In the genomic region with DNA sequence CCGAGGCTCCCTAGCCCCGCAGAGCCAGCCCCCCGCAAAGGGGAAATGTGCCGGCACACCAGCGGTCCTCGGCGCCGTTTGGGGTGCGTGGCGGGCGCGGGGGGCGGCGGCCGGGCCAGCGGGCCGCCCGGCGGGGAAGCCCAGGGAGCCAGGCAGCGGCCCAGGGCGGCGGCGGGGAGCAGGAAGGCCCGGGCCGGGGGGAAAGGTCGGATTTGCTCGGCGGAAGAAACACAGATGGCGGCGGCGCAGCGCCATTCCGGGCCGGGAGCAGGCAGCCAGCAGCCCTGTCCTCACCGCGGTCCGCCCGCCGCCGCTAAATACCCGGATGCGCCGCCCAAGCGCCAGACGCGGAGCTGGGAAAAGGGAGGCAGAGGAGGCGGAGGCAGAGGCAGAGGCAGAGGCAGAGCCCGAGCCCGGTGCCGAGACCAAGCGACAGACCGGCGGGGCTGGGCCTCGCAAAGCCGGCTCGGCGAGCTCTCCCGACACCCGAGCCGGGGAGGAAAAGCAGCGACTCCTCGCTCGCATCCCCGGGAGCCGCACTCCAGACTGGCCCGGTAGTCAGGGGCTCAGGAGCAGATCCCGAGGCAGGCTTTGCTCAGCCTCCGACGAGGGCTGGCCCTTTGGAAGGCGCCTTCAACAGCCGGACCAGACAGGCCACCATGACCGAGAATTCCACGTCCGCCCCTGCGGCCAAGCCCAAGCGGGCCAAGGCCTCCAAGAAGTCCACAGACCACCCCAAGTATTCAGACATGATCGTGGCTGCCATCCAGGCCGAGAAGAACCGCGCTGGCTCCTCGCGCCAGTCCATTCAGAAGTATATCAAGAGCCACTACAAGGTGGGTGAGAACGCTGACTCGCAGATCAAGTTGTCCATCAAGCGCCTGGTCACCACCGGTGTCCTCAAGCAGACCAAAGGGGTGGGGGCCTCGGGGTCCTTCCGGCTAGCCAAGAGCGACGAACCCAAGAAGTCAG, we compare ENCODE assay signal across 8 cellular contexts. TPM values are rescaled to one million over a fixed set of nuclear protein-coding genes. Genes with fewer than 3 reads are reported as not detected.
A peak's percentile ranks its signal among the peaks of the same experiment; 100 is the strongest.
DNase-seq lines count a peak whose midpoint lies in the region; ATAC-seq and TF ChIP-seq lines count a peak whose summit lies in the region.

No MANE protein-coding gene starts in this region.

- H3K4me1 ChIP-seq in HCT116 (ENCODE audit: control insufficient read depth in 1 of 2, insufficient read depth in 2 of 2, low read length in 2 of 2), result peaks cover 18 to 69% of the 10 kb centered on the region in 2 experiments; a peak in 3 of 4 replicates
- peaks cover 0 to 53% (median 12%) of the 10 kb centered on the region in 4 donors for H3K4me1 ChIP-seq in Peyer's patch
- peaks cover 5 to 25% of the 10 kb centered on the region in 2 donors for H3K4me1 ChIP-seq in muscle layer of duodenum (ENCODE audit: control insufficient read depth in 1 of 2, insufficient read depth in 2 of 2, low read length in 2 of 2)

- H3K79me2 ChIP-seq in HCT116 (ENCODE audit: insufficient read depth, low read length), result peaks cover 45% of the 10 kb centered on the region

- H3K9me3 Mint-ChIP-seq in activated T-helper 17 cell treated with anti-CD3 and anti-CD28 coated beads, Interleukin-2, amount 50 U/mL, for 72 hours, result no peaks in the 10 kb centered on the region

- TF ChIP-seq CTCF in AG04449 (IDR thresholded peaks at IDR 0.05; ENCODE audit: insufficient read depth, low read length, missing control alignments), result no peak
- no peak for TF ChIP-seq CTCF in HCT116 (IDR thresholded peaks at IDR 0.05 in 2 of 3, conservative IDR thresholded peaks at IDR 0.05 in 1 of 3; ENCODE audit: borderline replicate concordance in 1 of 3, insufficient read depth in 1 of 3, low read depth in 2 of 3, low read length in 2 of 3)
- no peak for TF ChIP-seq CTCF in Peyer's patch (IDR thresholded peaks at IDR 0.05)

- no peak for DNase-seq in AG04449 (ENCODE audit: low read depth, low spot score)
- peak; percentile 67 for DNase-seq in HCT116 (ENCODE audit: low read depth, low spot score)
- peak; percentile 45 to 97 (median 91) for DNase-seq in Peyer's patch
- DNase-seq in fibroblast of gingiva (ENCODE audit: low read depth), result peak; percentile 85
- peak; percentile 15 to 29 for DNase-seq in stimulated activated CD8-positive, alpha-beta memory T cell treated with anti-CD3 and anti-CD28 coated beads, Interleukin-7, amount 100 ng/mL, for 4 hours (ENCODE audit: low read depth in 2 of 2)

- TF ChIP-seq RAD21 in HCT116 (IDR thresholded peaks at IDR 0.05; ENCODE audit: low read depth), result no peak

- intact Hi-C loops in HCT116 (cut with micrococcal nuclease), result loop anchor here (5.0 kb wide), 1 partner anchor 198 kb away; a partner anchor contains a TSS

- POLR2A ChIA-PET in AG04449 (lab: Yijun Ruan, JAX), result interaction anchor here (0.6 to 1.4 kb wide), 10 partner anchors 9 to 144 kb away, joined by 3 to 7 read pairs (median 4); a partner anchor contains a TSS
- POLR2A ChIA-PET in HCT116 (lab: Charles Lee), result interaction anchor here (1.0 to 4.3 kb wide), 15 partner anchors 10 to 197 kb away, joined by 3 to 38 read pairs (median 7); a partner anchor contains a TSS

- BruUV-seq in HCT116 (replicated peaks; lab: Mats Ljungman, UMichigan), result no TSS peak

- H2AFZ ChIP-seq in HCT116 (ENCODE audit: low read depth, low read length, poor library complexity, severe bottlenecking), result no peak overlapping the region

- H3K36me3 Mint-ChIP-seq in activated T-helper 17 cell treated with anti-CD3 and anti-CD28 coated beads, Interleukin-2, amount 50 U/mL, for 72 hours (ENCODE audit: low read depth), result no peaks in the 10 kb centered on the region

- H3K4me3 Mint-ChIP-seq in activated T-helper 17 cell treated with anti-CD3 and anti-CD28 coated beads, Interleukin-2, amount 50 U/mL, for 72 hours, result peak overlapping the region; percentile 78

- no peaks in the 10 kb centered on the region for H3K27me3 ChIP-seq in HCT116 (ENCODE audit: insufficient read depth, low read length)
- no peaks in the 10 kb centered on the region for H3K27me3 ChIP-seq in Peyer's patch
- H3K27me3 ChIP-seq in muscle layer of duodenum (ENCODE audit: low read depth, low read length), result no peaks in the 10 kb centered on the region

- H3K9me3 ChIP-seq in HCT116 (ENCODE audit: control insufficient read depth in 1 of 2, insufficient read depth in 1 of 2, low read depth in 1 of 2, low read length in 2 of 2) (no peaks in the 10 kb centered on the region), Peyer's patch (no peaks in the 10 kb centered on the region), muscle layer of duodenum (ENCODE audit: control insufficient read depth in 1 of 2, low read length in 2 of 2) (no peaks in the 10 kb centered on the region)

- H3K36me3 ChIP-seq in HCT116 (ENCODE audit: control insufficient read depth in 1 of 2, insufficient read depth in 2 of 2, low read length in 2 of 2) (no peaks in the 10 kb centered on the region), Peyer's patch (no peaks in the 10 kb centered on the region), muscle layer of duodenum (ENCODE audit: control insufficient read depth in 1 of 2, insufficient read depth in 2 of 2, low read length in 2 of 2) (no peaks in the 10 kb centered on the region)

- RAD21 ChIA-PET in HCT116 (lab: Charles Lee; ENCODE audit: low non-redundant PET in 1 of 2, low total read pairs in 2 of 2, uncharacterized antibody in 2 of 2, unreplicated experiment in 2 of 2), result no interaction called here

- H3K27ac ChIP-seq in HCT116 (ENCODE audit: low read depth, low read length), result peak overlapping the region; percentile 87
- peak overlapping the region; percentile 69 to 96 (median 80) for H3K27ac ChIP-seq in Peyer's patch
- H3K27ac ChIP-seq in muscle layer of duodenum (ENCODE audit: low read length), result peak overlapping the region; percentile 85

- H3K4me3 ChIP-seq in AG04449 (ENCODE audit: low read depth, low read length) (peak overlapping the region; percentile 76), HCT116 (replicated peaks in 1 of 2; ENCODE audit: low read depth in 1 of 2, low read length in 2 of 2) (peak overlapping the region; percentile 80 to 95), Peyer's patch (peak overlapping the region; percentile 47 to 91 (median 58)), muscle layer of duodenum (ENCODE audit: low read depth in 1 of 2, low read length in 2 of 2) (peak overlapping the region; percentile 77 to 89)

- ATAC-seq in HCT116 (peak; percentile 35), GM21390 (IDR thresholded peaks at IDR 0.05; ENCODE audit: unreplicated experiment) (no peak)
- ATAC-seq in activated T-helper 17 cell treated with anti-CD3 and anti-CD28 coated beads, Interleukin-2, amount 50 U/mL, for 72 hours (replicated peaks), result peak; percentile 60

- peak overlapping the region; percentile 42 for H3K27ac Mint-ChIP-seq in activated T-helper 17 cell treated with anti-CD3 and anti-CD28 coated beads, Interleukin-2, amount 50 U/mL, for 72 hours

- peaks cover 11% of the 10 kb centered on the region for H3K27me3 Mint-ChIP-seq in activated T-helper 17 cell treated with anti-CD3 and anti-CD28 coated beads, Interleukin-2, amount 50 U/mL, for 72 hours

- H3K9ac ChIP-seq in HCT116 (ENCODE audit: low read length), result peak overlapping the region; percentile 98

- H3K9me2 ChIP-seq in HCT116 (ENCODE audit: insufficient read depth), result no peaks in the 10 kb centered on the region

- peak overlapping the region; percentile 91 for H3K4me2 ChIP-seq in HCT116 (ENCODE audit: low read length)

- CTCF ChIA-PET in AG04449 (lab: Yijun Ruan, JAX), result interaction anchor here (1.5 to 2.3 kb wide), 2 partner anchors 13 to 162 kb away, joined by 5 to 21 read pairs; no protein-coding TSS in a partner anchor
- CTCF ChIA-PET in HCT116 (lab: Charles Lee), result interaction anchor here (1.5 kb wide), 1 partner anchor 22 kb away, joined by 6 read pairs; no protein-coding TSS in a partner anchor

- no peaks in the 10 kb centered on the region for H4K20me1 ChIP-seq in HCT116 (ENCODE audit: insufficient read depth)

- TF ChIP-seq POLR2A in HCT116 (IDR thresholded peaks at IDR 0.05; ENCODE audit: borderline replicate concordance, extremely low read depth, insufficient read depth, insufficient read length) (peak; percentile 94), Peyer's patch (IDR thresholded peaks at IDR 0.05) (peak; percentile 89 to 95)

- H3K4me1 Mint-ChIP-seq in activated T-helper 17 cell treated with anti-CD3 and anti-CD28 coated beads, Interleukin-2, amount 50 U/mL, for 72 hours, result peaks cover 13% of the 10 kb centered on the region

TF ChIP-seq in HCT116, 20 proteins besides CTCF, POLR2A, EP300 and RAD21 (continues in another document):
- TF ChIP-seq SIN3A (IDR thresholded peaks at IDR 0.05; ENCODE audit: low read depth), result peak; percentile 100
- TF ChIP-seq, protein P1, sequence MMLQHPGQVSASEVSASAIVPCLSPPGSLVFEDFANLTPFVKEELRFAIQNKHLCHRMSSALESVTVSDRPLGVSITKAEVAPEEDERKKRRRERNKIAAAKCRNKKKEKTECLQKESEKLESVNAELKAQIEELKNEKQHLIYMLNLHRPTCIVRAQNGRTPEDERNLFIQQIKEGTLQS (IDR thresholded peaks at IDR 0.05), result no peak
- peak; percentile 76; the same call in 1 of the 2 replicates for TF ChIP-seq CBX3 (IDR thresholded peaks at IDR 0.05; ENCODE audit: low read depth)
- TF ChIP-seq, protein P2, sequence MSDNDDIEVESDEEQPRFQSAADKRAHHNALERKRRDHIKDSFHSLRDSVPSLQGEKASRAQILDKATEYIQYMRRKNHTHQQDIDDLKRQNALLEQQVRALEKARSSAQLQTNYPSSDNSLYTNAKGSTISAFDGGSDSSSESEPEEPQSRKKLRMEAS (IDR thresholded peaks at IDR 0.05), result peak; percentile 72
- TF ChIP-seq JUND (IDR thresholded peaks at IDR 0.05), result peak; percentile 61

RNA-seq across cellular contexts. Expression of a gene that starts 2.6 kb away (rescaled TPM):
- total RNA-seq in HCT116 (2021; ENCODE audit: unreplicated experiment) (88.7 TPM), Peyer's patch (1 to 10 TPM; 3.8 to 9.3 (median 8.9) TPM)
- 92.9 and 111 TPM in 2 replicates for polyA plus RNA-seq in HCT116 (2012)
- 1 to 10 TPM; 4.2 to 5.1 TPM for total RNA-seq in activated T-helper 17 cell treated with anti-CD3 and anti-CD28 coated beads, Interleukin-2, amount 50 U/mL, for 72 hours

RNA-seq across cellular contexts. Expression of a gene that starts 18.0 kb away (rescaled TPM):
- total RNA-seq in HCT116 (2021; ENCODE audit: unreplicated experiment), result 0.32 TPM
- 0.12 TPM in 1 of 2 replicates, not detected in the other for polyA plus RNA-seq in HCT116 (2012)
- total RNA-seq in Peyer's patch, result not detected
- not detected for total RNA-seq in activated T-helper 17 cell treated with anti-CD3 and anti-CD28 coated beads, Interleukin-2, amount 50 U/mL, for 72 hours

RNA-seq across cellular contexts. Expression of a gene that starts 39.0 kb away (rescaled TPM):
- total RNA-seq in HCT116 (2021; ENCODE audit: unreplicated experiment) (29.8 TPM), Peyer's patch (10 to 100 TPM; 24.9 to 43.3 (median 33.8) TPM)
- 25.5 and 27.9 TPM in 2 replicates for polyA plus RNA-seq in HCT116 (2012)
- total RNA-seq in activated T-helper 17 cell treated with anti-CD3 and anti-CD28 coated beads, Interleukin-2, amount 50 U/mL, for 72 hours, result 10 to 100 TPM; 13.0 to 25.2 TPM

RNA-seq across cellular contexts. Expression of a gene that starts 44.0 kb away (rescaled TPM):
- 687 TPM for total RNA-seq in HCT116 (2021; ENCODE audit: unreplicated experiment)
- polyA plus RNA-seq in HCT116 (2012), result 1,071 and 1,188 TPM in 2 replicates
- total RNA-seq in Peyer's patch, result 100 to 1,000 TPM; 123 to 229 (median 185) TPM
- total RNA-seq in activated T-helper 17 cell treated with anti-CD3 and anti-CD28 coated beads, Interleukin-2, amount 50 U/mL, for 72 hours, result 100 to 1,000 TPM; 553 to 834 TPM
